Comparison of ENCODE assay signal across 15 cellular contexts in genomic region chr20:44207066-44207723, GRCh38. TPM values are rescaled to one million over a fixed set of nuclear protein-coding genes. Genes with fewer than 3 reads are reported as not detected.
DNase-seq lines count a peak whose midpoint lies in the region; ATAC-seq and TF ChIP-seq lines count a peak whose summit lies in the region.
"Had no signal": no experiment of that assay in that cellular context is flagged by ENCODE, and none has a peak within 500 bp of the region (broad histone marks: within the 10 kb centered on the region; RNA-seq: fewer than 3 reads in every experiment).

No MANE protein-coding gene starts in this region.

- peak overlapping the region; percentile 21 for H3K4me3 Mint-ChIP-seq in T-helper 2 cell treated with Interferon-gamma antibody and Interleukin-4, amounts not matched to agents 5 μg/mL and 100 μg/mL, for 36 hours

- H3K27ac Mint-ChIP-seq in T-helper 2 cell treated with Interferon-gamma antibody and Interleukin-4, amounts not matched to agents 5 μg/mL and 100 μg/mL, for 36 hours, result no peak overlapping the region

- DNase-seq in T-helper 2 cell treated with Interferon-gamma antibody and Interleukin-4, amounts not matched to agents 5 μg/mL and 100 μg/mL, for 36 hours (ENCODE audit: low spot score), result no peak
- no peak for DNase-seq in T-helper 2 cell
- no peak for DNase-seq in esophagus squamous epithelium (lab: John Stamatoyannopoulos, UW)
- no peak for DNase-seq in gastrocnemius medialis
- no peak for DNase-seq in stimulated activated CD4-positive, alpha-beta T cell treated with anti-CD3 and anti-CD28 coated beads, Interleukin-15, amount 100 ng/mL, for 24 hours
- DNase-seq in NCI-H2171 (lab: John Stamatoyannopoulos, UW), result no peak
- DNase-seq: foreskin melanocyte had no signal

- H3K9ac ChIP-seq in Loucy (ENCODE audit: low read depth, low read length, poor library complexity, severe bottlenecking), result peak overlapping the region; percentile 54
- H3K9ac ChIP-seq: KMS-11 had no signal

- H3K9me2 ChIP-seq in Loucy (replicated peaks; ENCODE audit: low read depth, low read length), result no peaks in the 10 kb centered on the region

- H3K9me3 Mint-ChIP-seq in T-helper 2 cell treated with Interferon-gamma antibody and Interleukin-4, amounts not matched to agents 5 μg/mL and 100 μg/mL, for 36 hours, result no peaks in the 10 kb centered on the region

- H3K9me3 ChIP-seq in Loucy (ENCODE audit: insufficient read depth, low read depth, low read length) (no peaks in the 10 kb centered on the region), esophagus squamous epithelium (no peaks in the 10 kb centered on the region), gastrocnemius medialis (no peaks in the 10 kb centered on the region)

- peaks cover 23% of the 10 kb centered on the region; the same call in 1 of the 2 replicates for H3K36me3 ChIP-seq in Loucy (ENCODE audit: insufficient read depth, low read length)
- peaks cover 0 to 33% (median under 1%) of the 10 kb centered on the region in 3 donors for H3K36me3 ChIP-seq in esophagus squamous epithelium
- peaks cover 0 to 4% of the 10 kb centered on the region in 2 donors for H3K36me3 ChIP-seq in gastrocnemius medialis

- no peaks in the 10 kb centered on the region for H3F3A ChIP-seq in Loucy (ENCODE audit: low read depth)

- H2AFZ ChIP-seq in Loucy (ENCODE audit: low read length), result no peak overlapping the region

- H4K20me1 ChIP-seq in Loucy (ENCODE audit: insufficient read depth, low read length, poor library complexity, severe bottlenecking), result peaks cover 51% of the 10 kb centered on the region

- peaks cover 70% of the 10 kb centered on the region for H3K79me2 ChIP-seq in Loucy (ENCODE audit: insufficient read depth, low read length)

- peak overlapping the region; percentile 99 for H3K4me2 ChIP-seq in Loucy (ENCODE audit: low read depth, low read length, poor library complexity, severe bottlenecking)
- H3K4me2 ChIP-seq: KMS-11 had no signal

- peaks cover 45% of the 10 kb centered on the region for H3K4me1 Mint-ChIP-seq in T-helper 2 cell treated with Interferon-gamma antibody and Interleukin-4, amounts not matched to agents 5 μg/mL and 100 μg/mL, for 36 hours (ENCODE audit: low read depth)

- TF ChIP-seq CTCF in Loucy (conservative IDR thresholded peaks at IDR 0.05; ENCODE audit: low read length) (no peak), esophagus squamous epithelium (IDR thresholded peaks at IDR 0.05) (no peak), gastrocnemius medialis (IDR thresholded peaks at IDR 0.05 in 4 of 5, conservative IDR thresholded peaks at IDR 0.05 in 1 of 5) (no peak)

- peak overlapping the region; percentile 98 for H3K4me3 ChIP-seq in Loucy (ENCODE audit: low read length, poor library complexity, severe bottlenecking)
- no peak overlapping the region for H3K4me3 ChIP-seq in esophagus squamous epithelium
- H3K4me3 ChIP-seq in gastrocnemius medialis, result peak overlapping the region; percentile 90 to 98 (median 95)
- H3K4me3 ChIP-seq: lung, skin epidermis had no signal

- peak overlapping the region in 3 of 4 donors; percentile 16 to 100 (median 100) for H3K27ac ChIP-seq in esophagus squamous epithelium
- peak overlapping the region; percentile 97 to 100 (median 98) for H3K27ac ChIP-seq in gastrocnemius medialis
- H3K27ac ChIP-seq: KMS-11, skin epidermis had no signal

- peaks cover 2% of the 10 kb centered on the region for H3K27me3 Mint-ChIP-seq in T-helper 2 cell treated with Interferon-gamma antibody and Interleukin-4, amounts not matched to agents 5 μg/mL and 100 μg/mL, for 36 hours (ENCODE audit: low read depth)

- intact Hi-C loops in esophagus squamous epithelium (cut with DNase I) (no loop called here), gastrocnemius medialis (cut with DNase I; ENCODE audit: low total_unique reads) (loop anchor here (5.0 to 10.0 kb wide), 3 partner anchors 378 to 1150 kb away; partner anchors contain the start of genes IFT52 and PKIG)

- ATAC-seq in gastrocnemius medialis (peak; percentile 39 to 45), HG03139 (IDR thresholded peaks at IDR 0.05; ENCODE audit: unreplicated experiment) (no peak)

- TF ChIP-seq POLR2A in esophagus squamous epithelium (IDR thresholded peaks at IDR 0.05) (no peak), gastrocnemius medialis (IDR thresholded peaks at IDR 0.05) (peak; percentile 45 to 80)

- H3K36me3 Mint-ChIP-seq in T-helper 2 cell treated with Interferon-gamma antibody and Interleukin-4, amounts not matched to agents 5 μg/mL and 100 μg/mL, for 36 hours (ENCODE audit: low read depth), result peaks cover 30% of the 10 kb centered on the region

- H3K4me1 ChIP-seq in Loucy (ENCODE audit: insufficient read depth, low read length, poor library complexity, severe bottlenecking) (peaks cover 56% of the 10 kb centered on the region), esophagus squamous epithelium (peaks cover 12 to 87% (median 48%) of the 10 kb centered on the region in 3 donors), gastrocnemius medialis (peaks cover 67 to 77% of the 10 kb centered on the region in 2 donors)

- in situ Hi-C loops in gastrocnemius medialis (cut with MboI; ENCODE audit: low sequenced_read_pairs in 4 of 4), result loop anchor here (25.0 kb wide), 7 partner anchors 255 to 1155 kb away; partner anchors contain the start of genes KCNK15 (in 2 of the 4), PKIG (in 1 of the 4), SDC4 (in 1 of the 4) and SRSF6 (in 1 of the 4)

- H3K27me3 ChIP-seq in Loucy (ENCODE audit: insufficient read depth, low read length, poor library complexity, severe bottlenecking), result no peaks in the 10 kb centered on the region
- H3K27me3 ChIP-seq in esophagus squamous epithelium, result no peaks in the 10 kb centered on the region
- H3K27me3 ChIP-seq in gastrocnemius medialis, result no peaks in the 10 kb centered on the region

- WGBS in esophagus squamous epithelium, 2 donors, result 28 to 33% methylated on average over 3 of the region's 3 CpGs

RNA-seq across cellular contexts. Expression of gene OSER1, which starts 3.4 kb away (rescaled TPM):
- total RNA-seq in esophagus squamous epithelium, result 10 to 100 TPM; 16.1 to 62.2 (median 25.0) TPM
- 100 to 1,000 TPM in 1 of 4 donors, 10 to 100 TPM in 3; 73.0 to 114 (median 94.5) TPM for total RNA-seq in gastrocnemius medialis

RNA-seq across cellular contexts. Expression of gene JPH2, which starts 20.2 kb away (rescaled TPM):
- total RNA-seq in esophagus squamous epithelium (10 to 100 TPM in 1 of 4 donors, 1 to 10 TPM in 3; 2.4 to 32.0 (median 6.8) TPM), gastrocnemius medialis (10 to 100 TPM; 18.3 to 86.6 (median 38.0) TPM)

RNA-seq across cellular contexts. Expression of gene GDAP1L1, which starts 39.9 kb away (rescaled TPM):
- total RNA-seq in esophagus squamous epithelium (not detected), gastrocnemius medialis (not detected)
- total RNA-seq: A172, bronchial epithelial cell, lung, SK-MEL-5 had no signal

Comparison
In these comparisons a context has a peak if more than half of its experiments do, and no peak if none do; other contexts are left out.
1. H3K4me3 ChIP-seq: peak in Loucy (single experiment) and gastrocnemius medialis (4 of 4); none in esophagus squamous epithelium (0 of 4).
2. POLR2A ChIP-seq: peak in gastrocnemius medialis (2 of 2); none in esophagus squamous epithelium (0 of 4).